ENCODE assay signal across 1 cellular context in genomic region chr1:18322353-18323032, GRCh38.
TF ChIP-seq lines count a peak whose summit lies in the region.

No MANE protein-coding gene starts in this region.

TF ChIP-seq in HCT116, 20 proteins besides CTCF, POLR2A, EP300 and RAD21:
- TF ChIP-seq SIN3A (IDR thresholded peaks at IDR 0.05; ENCODE audit: low read depth): no peak
- TF ChIP-seq CEBPB (IDR thresholded peaks at IDR 0.05; ENCODE audit: low read depth): no peak
- TF ChIP-seq CBX3 (IDR thresholded peaks at IDR 0.05; ENCODE audit: low read depth): peak; percentile 46; the same call in 1 of the 2 replicates
- TF ChIP-seq, protein P1, sequence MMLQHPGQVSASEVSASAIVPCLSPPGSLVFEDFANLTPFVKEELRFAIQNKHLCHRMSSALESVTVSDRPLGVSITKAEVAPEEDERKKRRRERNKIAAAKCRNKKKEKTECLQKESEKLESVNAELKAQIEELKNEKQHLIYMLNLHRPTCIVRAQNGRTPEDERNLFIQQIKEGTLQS (IDR thresholded peaks at IDR 0.05): no peak
- TF ChIP-seq FOSL1 (IDR thresholded peaks at IDR 0.05; ENCODE audit: low read depth): no peak
- TF ChIP-seq, protein P2, sequence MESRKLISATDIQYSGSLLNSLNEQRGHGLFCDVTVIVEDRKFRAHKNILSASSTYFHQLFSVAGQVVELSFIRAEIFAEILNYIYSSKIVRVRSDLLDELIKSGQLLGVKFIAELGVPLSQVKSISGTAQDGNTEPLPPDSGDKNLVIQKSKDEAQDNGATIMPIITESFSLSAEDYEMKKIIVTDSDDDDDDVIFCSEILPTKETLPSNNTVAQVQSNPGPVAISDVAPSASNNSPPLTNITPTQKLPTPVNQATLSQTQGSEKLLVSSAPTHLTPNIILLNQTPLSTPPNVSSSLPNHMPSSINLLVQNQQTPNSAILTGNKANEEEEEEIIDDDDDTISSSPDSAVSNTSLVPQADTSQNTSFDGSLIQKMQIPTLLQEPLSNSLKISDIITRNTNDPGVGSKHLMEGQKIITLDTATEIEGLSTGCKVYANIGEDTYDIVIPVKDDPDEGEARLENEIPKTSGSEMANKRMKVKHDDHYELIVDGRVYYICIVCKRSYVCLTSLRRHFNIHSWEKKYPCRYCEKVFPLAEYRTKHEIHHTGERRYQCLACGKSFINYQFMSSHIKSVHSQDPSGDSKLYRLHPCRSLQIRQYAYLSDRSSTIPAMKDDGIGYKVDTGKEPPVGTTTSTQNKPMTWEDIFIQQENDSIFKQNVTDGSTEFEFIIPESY (IDR thresholded peaks at IDR 0.05; ENCODE audit: extremely low read depth, insufficient replicate concordance, low read length): no peak
- no peak for TF ChIP-seq SRF (IDR thresholded peaks at IDR 0.05; ENCODE audit: low read depth)
- no peak for TF ChIP-seq YY1 (IDR thresholded peaks at IDR 0.05; ENCODE audit: extremely low read depth, insufficient replicate concordance, low read depth, low read length)
- TF ChIP-seq ZNF274 (IDR thresholded peaks at IDR 0.05; ENCODE audit: low read depth, low read length): no peak
- no peak for TF ChIP-seq JUND (IDR thresholded peaks at IDR 0.05)
- no peak for TF ChIP-seq ELF1 (IDR thresholded peaks at IDR 0.05; ENCODE audit: borderline replicate concordance, low read depth)
- no peak for TF ChIP-seq POLR2AphosphoS5 (IDR thresholded peaks at IDR 0.05; ENCODE audit: low read depth, low read length)
- peak; percentile 95 for TF ChIP-seq MAX (IDR thresholded peaks at IDR 0.05)
- TF ChIP-seq EZH2 (IDR thresholded peaks at IDR 0.05): no peak
- TF ChIP-seq, protein P3, sequence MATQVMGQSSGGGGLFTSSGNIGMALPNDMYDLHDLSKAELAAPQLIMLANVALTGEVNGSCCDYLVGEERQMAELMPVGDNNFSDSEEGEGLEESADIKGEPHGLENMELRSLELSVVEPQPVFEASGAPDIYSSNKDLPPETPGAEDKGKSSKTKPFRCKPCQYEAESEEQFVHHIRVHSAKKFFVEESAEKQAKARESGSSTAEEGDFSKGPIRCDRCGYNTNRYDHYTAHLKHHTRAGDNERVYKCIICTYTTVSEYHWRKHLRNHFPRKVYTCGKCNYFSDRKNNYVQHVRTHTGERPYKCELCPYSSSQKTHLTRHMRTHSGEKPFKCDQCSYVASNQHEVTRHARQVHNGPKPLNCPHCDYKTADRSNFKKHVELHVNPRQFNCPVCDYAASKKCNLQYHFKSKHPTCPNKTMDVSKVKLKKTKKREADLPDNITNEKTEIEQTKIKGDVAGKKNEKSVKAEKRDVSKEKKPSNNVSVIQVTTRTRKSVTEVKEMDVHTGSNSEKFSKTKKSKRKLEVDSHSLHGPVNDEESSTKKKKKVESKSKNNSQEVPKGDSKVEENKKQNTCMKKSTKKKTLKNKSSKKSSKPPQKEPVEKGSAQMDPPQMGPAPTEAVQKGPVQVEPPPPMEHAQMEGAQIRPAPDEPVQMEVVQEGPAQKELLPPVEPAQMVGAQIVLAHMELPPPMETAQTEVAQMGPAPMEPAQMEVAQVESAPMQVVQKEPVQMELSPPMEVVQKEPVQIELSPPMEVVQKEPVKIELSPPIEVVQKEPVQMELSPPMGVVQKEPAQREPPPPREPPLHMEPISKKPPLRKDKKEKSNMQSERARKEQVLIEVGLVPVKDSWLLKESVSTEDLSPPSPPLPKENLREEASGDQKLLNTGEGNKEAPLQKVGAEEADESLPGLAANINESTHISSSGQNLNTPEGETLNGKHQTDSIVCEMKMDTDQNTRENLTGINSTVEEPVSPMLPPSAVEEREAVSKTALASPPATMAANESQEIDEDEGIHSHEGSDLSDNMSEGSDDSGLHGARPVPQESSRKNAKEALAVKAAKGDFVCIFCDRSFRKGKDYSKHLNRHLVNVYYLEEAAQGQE (IDR thresholded peaks at IDR 0.05; ENCODE audit: low read depth): no peak
- 0 out of 2 replicates have a peak, but pooled peaks have one; percentile 20 for TF ChIP-seq ZFX (IDR thresholded peaks at IDR 0.05)
- TF ChIP-seq TCF7L2 (IDR thresholded peaks at IDR 0.05; ENCODE audit: borderline replicate concordance, extremely low read depth, insufficient read depth, insufficient read length): no peak
- TF ChIP-seq SP1 (IDR thresholded peaks at IDR 0.05; ENCODE audit: low read depth): no peak
- no peak for TF ChIP-seq EZH2phosphoT487 (IDR thresholded peaks at IDR 0.05; ENCODE audit: borderline replicate concordance)
- no peak for TF ChIP-seq EGR1 (IDR thresholded peaks at IDR 0.05; ENCODE audit: low read depth)
